In the genomic region with DNA sequence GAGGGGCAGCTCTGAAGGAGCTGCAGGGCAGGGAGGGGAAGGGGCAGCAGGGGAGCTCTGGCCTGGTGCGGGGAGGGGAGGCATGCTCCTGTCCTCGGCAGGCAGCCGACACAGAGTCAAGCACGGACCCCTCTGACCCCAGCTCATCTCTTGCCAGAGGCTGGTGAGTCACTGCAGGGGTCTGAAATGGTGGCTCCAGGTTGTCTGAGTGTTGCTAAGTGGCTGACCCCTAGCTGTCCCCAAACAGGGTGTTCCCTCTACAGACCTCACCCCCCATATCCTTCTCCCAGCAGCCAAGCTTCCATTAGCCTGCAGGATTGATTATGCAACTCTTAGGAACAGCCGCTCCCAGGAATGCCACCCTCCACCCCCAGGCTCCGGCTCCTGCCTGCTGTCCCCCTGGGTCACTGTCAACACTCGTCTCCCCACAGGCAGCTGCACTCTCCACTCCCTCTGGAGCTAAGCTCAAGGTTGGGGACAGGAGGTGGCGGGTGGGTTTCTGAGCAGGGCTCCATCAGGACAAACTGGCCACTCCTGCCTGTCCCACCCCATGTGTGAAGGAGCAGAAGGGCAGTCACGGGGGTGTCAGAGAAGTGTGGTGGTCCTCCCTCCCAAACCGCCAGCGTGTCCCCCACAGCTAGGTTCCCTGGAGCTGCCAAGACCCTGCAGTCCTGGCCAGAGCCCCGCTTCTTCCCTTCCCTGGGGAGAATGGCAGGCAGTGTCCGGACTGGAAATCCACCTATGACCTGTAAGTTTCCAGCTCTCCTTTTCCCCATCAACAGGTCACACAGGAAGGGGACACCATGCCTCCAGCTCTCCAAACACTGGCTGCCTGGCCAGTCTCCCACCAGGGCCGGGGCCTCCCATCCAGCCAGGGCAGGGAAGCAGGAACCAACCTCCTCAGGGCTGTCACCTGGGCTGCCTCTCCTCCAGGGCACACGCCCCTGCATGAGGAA, we compare ENCODE assay signal across 1 cellular context.
TF ChIP-seq lines count a peak whose summit lies in the region.

No MANE protein-coding gene starts in this region.

TF ChIP-seq in IMR-90, 13 proteins besides CTCF, POLR2A, EP300 and RAD21:
- TF ChIP-seq MAFK (IDR thresholded peaks at IDR 0.05; ENCODE audit: low read depth, low read length) (no peak), CEBPB (IDR thresholded peaks at IDR 0.05; ENCODE audit: low read depth, low read length) (peak; percentile 51)
